In the genomic region with DNA sequence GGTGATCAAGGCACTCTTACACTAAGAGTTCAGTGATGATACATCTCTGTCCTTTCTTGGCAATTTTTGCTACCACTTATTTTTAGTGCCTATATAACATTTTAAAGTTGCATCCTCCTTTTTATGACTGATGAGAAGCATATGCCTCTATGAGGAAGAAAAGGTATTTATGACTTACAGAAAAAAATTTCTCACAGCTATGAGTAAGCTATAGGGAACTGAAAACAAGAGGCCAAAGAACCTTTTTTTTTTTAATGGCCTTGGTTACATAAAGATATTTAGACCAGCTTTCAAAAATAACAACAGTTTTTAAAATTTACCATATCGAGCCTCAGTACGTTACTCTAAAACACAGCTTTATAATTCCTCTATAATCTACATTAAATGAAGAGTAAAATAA, we compare ENCODE assay signal across 1 cellular context.
TF ChIP-seq lines count a peak whose summit lies in the region.

No MANE protein-coding gene starts in this region.

TF ChIP-seq in HepG2, 621 proteins besides CTCF, POLR2A, EP300 and RAD21 (continued from another document):
- TF ChIP-seq, protein P1, sequence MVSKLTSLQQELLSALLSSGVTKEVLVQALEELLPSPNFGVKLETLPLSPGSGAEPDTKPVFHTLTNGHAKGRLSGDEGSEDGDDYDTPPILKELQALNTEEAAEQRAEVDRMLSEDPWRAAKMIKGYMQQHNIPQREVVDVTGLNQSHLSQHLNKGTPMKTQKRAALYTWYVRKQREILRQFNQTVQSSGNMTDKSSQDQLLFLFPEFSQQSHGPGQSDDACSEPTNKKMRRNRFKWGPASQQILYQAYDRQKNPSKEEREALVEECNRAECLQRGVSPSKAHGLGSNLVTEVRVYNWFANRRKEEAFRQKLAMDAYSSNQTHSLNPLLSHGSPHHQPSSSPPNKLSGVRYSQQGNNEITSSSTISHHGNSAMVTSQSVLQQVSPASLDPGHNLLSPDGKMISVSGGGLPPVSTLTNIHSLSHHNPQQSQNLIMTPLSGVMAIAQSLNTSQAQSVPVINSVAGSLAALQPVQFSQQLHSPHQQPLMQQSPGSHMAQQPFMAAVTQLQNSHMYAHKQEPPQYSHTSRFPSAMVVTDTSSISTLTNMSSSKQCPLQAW (CRISPR knock-in tag; IDR thresholded peaks at IDR 0.05): no peak
- TF ChIP-seq NFIB (CRISPR knock-in tag; IDR thresholded peaks at IDR 0.05; ENCODE audit: borderline replicate concordance) (no peak), HHEX (CRISPR knock-in tag; IDR thresholded peaks at IDR 0.05) (no peak), ZFP36L1 (CRISPR knock-in tag; IDR thresholded peaks at IDR 0.05) (no peak), TBX3 (IDR thresholded peaks at IDR 0.05; ENCODE audit: borderline replicate concordance) (no peak), PRPF4 (IDR thresholded peaks at IDR 0.05; ENCODE audit: low read depth, low read length, poor library complexity, severe bottlenecking) (no peak), EHMT2 (IDR thresholded peaks at IDR 0.05; ENCODE audit: borderline replicate concordance, low read depth, low read length) (no peak), ZNF746 (CRISPR knock-in tag; IDR thresholded peaks at IDR 0.05) (no peak)
- TF ChIP-seq, protein P2, sequence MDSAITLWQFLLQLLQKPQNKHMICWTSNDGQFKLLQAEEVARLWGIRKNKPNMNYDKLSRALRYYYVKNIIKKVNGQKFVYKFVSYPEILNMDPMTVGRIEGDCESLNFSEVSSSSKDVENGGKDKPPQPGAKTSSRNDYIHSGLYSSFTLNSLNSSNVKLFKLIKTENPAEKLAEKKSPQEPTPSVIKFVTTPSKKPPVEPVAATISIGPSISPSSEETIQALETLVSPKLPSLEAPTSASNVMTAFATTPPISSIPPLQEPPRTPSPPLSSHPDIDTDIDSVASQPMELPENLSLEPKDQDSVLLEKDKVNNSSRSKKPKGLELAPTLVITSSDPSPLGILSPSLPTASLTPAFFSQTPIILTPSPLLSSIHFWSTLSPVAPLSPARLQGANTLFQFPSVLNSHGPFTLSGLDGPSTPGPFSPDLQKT (CRISPR knock-in tag; IDR thresholded peaks at IDR 0.05; ENCODE audit: borderline replicate concordance): no peak
- TF ChIP-seq, protein P3, sequence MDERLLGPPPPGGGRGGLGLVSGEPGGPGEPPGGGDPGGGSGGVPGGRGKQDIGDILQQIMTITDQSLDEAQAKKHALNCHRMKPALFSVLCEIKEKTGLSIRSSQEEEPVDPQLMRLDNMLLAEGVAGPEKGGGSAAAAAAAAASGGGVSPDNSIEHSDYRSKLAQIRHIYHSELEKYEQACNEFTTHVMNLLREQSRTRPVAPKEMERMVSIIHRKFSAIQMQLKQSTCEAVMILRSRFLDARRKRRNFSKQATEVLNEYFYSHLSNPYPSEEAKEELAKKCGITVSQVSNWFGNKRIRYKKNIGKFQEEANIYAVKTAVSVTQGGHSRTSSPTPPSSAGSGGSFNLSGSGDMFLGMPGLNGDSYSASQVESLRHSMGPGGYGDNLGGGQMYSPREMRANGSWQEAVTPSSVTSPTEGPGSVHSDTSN (CRISPR knock-in tag; IDR thresholded peaks at IDR 0.05): no peak
- TF ChIP-seq, protein P4, sequence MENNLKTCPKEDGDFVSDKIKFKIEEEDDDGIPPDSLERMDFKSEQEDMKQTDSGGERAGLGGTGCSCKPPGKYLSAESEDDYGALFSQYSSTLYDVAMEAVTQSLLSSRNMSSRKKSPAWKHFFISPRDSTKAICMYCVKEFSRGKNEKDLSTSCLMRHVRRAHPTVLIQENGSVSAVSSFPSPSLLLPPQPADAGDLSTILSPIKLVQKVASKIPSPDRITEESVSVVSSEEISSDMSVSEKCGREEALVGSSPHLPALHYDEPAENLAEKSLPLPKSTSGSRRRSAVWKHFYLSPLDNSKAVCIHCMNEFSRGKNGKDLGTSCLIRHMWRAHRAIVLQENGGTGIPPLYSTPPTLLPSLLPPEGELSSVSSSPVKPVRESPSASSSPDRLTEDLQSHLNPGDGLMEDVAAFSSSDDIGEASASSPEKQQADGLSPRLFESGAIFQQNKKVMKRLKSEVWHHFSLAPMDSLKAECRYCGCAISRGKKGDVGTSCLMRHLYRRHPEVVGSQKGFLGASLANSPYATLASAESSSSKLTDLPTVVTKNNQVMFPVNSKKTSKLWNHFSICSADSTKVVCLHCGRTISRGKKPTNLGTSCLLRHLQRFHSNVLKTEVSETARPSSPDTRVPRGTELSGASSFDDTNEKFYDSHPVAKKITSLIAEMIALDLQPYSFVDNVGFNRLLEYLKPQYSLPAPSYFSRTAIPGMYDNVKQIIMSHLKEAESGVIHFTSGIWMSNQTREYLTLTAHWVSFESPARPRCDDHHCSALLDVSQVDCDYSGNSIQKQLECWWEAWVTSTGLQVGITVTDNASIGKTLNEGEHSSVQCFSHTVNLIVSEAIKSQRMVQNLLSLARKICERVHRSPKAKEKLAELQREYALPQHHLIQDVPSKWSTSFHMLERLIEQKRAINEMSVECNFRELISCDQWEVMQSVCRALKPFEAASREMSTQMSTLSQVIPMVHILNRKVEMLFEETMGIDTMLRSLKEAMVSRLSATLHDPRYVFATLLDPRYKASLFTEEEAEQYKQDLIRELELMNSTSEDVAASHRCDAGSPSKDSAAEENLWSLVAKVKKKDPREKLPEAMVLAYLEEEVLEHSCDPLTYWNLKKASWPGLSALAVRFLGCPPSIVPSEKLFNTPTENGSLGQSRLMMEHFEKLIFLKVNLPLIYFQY (CRISPR knock-in tag; IDR thresholded peaks at IDR 0.05; ENCODE audit: borderline replicate concordance): no peak
